In genomic region chr12:102051431-102051965, GRCh38 we compare ENCODE assay signal across 16 cellular contexts. TPM values are rescaled to one million over a fixed set of nuclear protein-coding genes. Genes with fewer than 3 reads are reported as not detected.
DNase-seq lines count a peak whose midpoint lies in the region; ATAC-seq lines count a peak whose summit lies in the region.
"Had no signal": no experiment of that assay in that cellular context is flagged by ENCODE, and none has a peak within 500 bp of the region (broad histone marks: within the 10 kb centered on the region; RNA-seq: fewer than 3 reads in every experiment).

No MANE protein-coding gene starts in this region.

- peak; percentile 37 to 70 for ATAC-seq in activated T-cell treated with anti-CD3 and anti-CD28 coated beads, Interleukin-2, amount 50 U/mL, for 72 hours (replicated peaks in 1 of 2)
- peak; percentile 65 for ATAC-seq in GM21786 (IDR thresholded peaks at IDR 0.05; ENCODE audit: unreplicated experiment)
- peak; percentile 82 for ATAC-seq in stimulated activated effector memory CD8-positive, alpha-beta T cell treated with anti-CD3 and anti-CD28 coated beads, Interleukin-12 subunit alpha, Interleukin-12 subunit beta, amount 100 ng/mL, for 72 hours
- ATAC-seq: Right ventricle myocardium inferior had no signal

- H3K4me1 Mint-ChIP-seq in activated T-cell treated with anti-CD3 and anti-CD28 coated beads, Interleukin-2, amount 50 U/mL, for 72 hours (ENCODE audit: low read depth): peaks cover 29% of the 10 kb centered on the region
- peaks cover 19% of the 10 kb centered on the region for H3K4me1 Mint-ChIP-seq in stimulated activated effector memory CD8-positive, alpha-beta T cell treated with anti-CD3 and anti-CD28 coated beads, Interleukin-12 subunit alpha, Interleukin-12 subunit beta, amount 100 ng/mL, for 72 hours

- H3K27me3 Mint-ChIP-seq in activated T-cell treated with anti-CD3 and anti-CD28 coated beads, Interleukin-2, amount 50 U/mL, for 72 hours (ENCODE audit: low read depth): no peaks in the 10 kb centered on the region

- H3K9me3 Mint-ChIP-seq in activated T-cell treated with anti-CD3 and anti-CD28 coated beads, Interleukin-2, amount 50 U/mL, for 72 hours: no peaks in the 10 kb centered on the region
- H3K9me3 Mint-ChIP-seq in stimulated activated effector memory CD8-positive, alpha-beta T cell treated with anti-CD3 and anti-CD28 coated beads, Interleukin-12 subunit alpha, Interleukin-12 subunit beta, amount 100 ng/mL, for 72 hours: no peaks in the 10 kb centered on the region

- H3K27ac Mint-ChIP-seq in activated T-cell treated with anti-CD3 and anti-CD28 coated beads, Interleukin-2, amount 50 U/mL, for 72 hours: peak overlapping the region; percentile 58
- H3K27ac Mint-ChIP-seq in stimulated activated effector memory CD8-positive, alpha-beta T cell treated with anti-CD3 and anti-CD28 coated beads, Interleukin-12 subunit alpha, Interleukin-12 subunit beta, amount 100 ng/mL, for 72 hours: peak overlapping the region; percentile 43

- no peak for DNase-seq in activated T-cell treated with anti-CD3 and anti-CD28 coated beads, Interleukin-2, amount 50 U/mL, for 72 hours
- no peak for DNase-seq in activated T-cell treated with anti-CD3 and anti-CD28 coated beads, Interleukin-2, amount 50 U/mL, for 1 hour
- DNase-seq in OCI-M1 (lab: John Stamatoyannopoulos, UW): peak; percentile 38
- DNase-seq in stimulated activated effector memory CD8-positive, alpha-beta T cell treated with anti-CD3 and anti-CD28 coated beads, Interleukin-12 subunit alpha, Interleukin-12 subunit beta, amount 100 ng/mL, for 72 hours (ENCODE audit: low spot score in 2 of 2): no peak
- no peak for DNase-seq in midbrain (lab: John Stamatoyannopoulos, UW)
- no peak for DNase-seq in stimulated activated naive CD4-positive, alpha-beta T cell treated with Interleukin-2 at 50 U/mL for 16 hours (lab: John Stamatoyannopoulos, UW)
- no peak for DNase-seq in cerebellar cortex (ENCODE audit: low spot score)
- DNase-seq: activated CD4-positive, alpha-beta T cell treated with anti-CD3 and anti-CD28 coated beads, Interleukin-2, amount 50 U/mL, for 1 hour; activated CD8-positive, alpha-beta memory T cell treated with anti-CD3 and anti-CD28 coated beads, Interleukin-2, amount 50 U/mL, for 48 hours; caudate nucleus; IMR-90; NCI-H1436 treated with DMSO at 0.1 percent for 48 hours; NCI-H526; testis had no signal

- H3K4me3 Mint-ChIP-seq in activated T-cell treated with anti-CD3 and anti-CD28 coated beads, Interleukin-2, amount 50 U/mL, for 72 hours: no peak overlapping the region
- no peak overlapping the region for H3K4me3 Mint-ChIP-seq in stimulated activated effector memory CD8-positive, alpha-beta T cell treated with anti-CD3 and anti-CD28 coated beads, Interleukin-12 subunit alpha, Interleukin-12 subunit beta, amount 100 ng/mL, for 72 hours

- H3K36me3 Mint-ChIP-seq in activated T-cell treated with anti-CD3 and anti-CD28 coated beads, Interleukin-2, amount 50 U/mL, for 72 hours (ENCODE audit: insufficient read depth in 2 of 2): peaks cover 7 to 19% of the 10 kb centered on the region in 2 donors
- H3K36me3 Mint-ChIP-seq in stimulated activated effector memory CD8-positive, alpha-beta T cell treated with anti-CD3 and anti-CD28 coated beads, Interleukin-12 subunit alpha, Interleukin-12 subunit beta, amount 100 ng/mL, for 72 hours: peaks cover 81% of the 10 kb centered on the region

RNA-seq across cellular contexts. Expression of gene WASHC3, which starts 10.3 kb away (rescaled TPM):
- 10 to 100 TPM; 56.6 to 66.1 TPM for total RNA-seq in activated T-cell treated with anti-CD3 and anti-CD28 coated beads, Interleukin-2, amount 50 U/mL, for 72 hours
